In the genomic region with DNA sequence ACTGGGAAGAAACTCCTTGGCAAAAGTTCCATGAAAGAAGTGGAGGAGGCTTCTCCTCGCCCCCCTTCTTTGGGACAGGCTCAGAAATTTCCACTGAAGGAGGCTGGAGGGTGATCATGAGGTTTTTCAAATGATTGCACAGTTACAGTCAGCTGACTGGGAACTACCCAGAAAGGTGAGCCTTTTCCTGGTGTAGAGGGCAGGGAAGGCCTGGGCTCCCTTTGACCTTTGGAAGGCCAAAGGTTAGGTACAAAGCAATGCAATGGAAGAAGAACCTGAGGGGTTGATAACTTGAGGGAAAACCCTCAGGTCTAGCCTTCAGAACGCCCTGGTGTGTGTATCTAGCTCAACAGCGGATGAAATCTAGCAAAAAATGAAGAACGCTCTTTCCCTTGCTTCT, we compare ENCODE assay signal across 27 cellular contexts. TPM values are rescaled to one million over a fixed set of nuclear protein-coding genes. Genes with fewer than 3 reads are reported as not detected.
DNase-seq lines count a peak whose midpoint lies in the region; ATAC-seq, FAIRE-seq and TF ChIP-seq lines count a peak whose summit lies in the region.
"Had no signal": no experiment of that assay in that cellular context is flagged by ENCODE, and none has a peak within 500 bp of the region (broad histone marks: within the 10 kb centered on the region; RNA-seq: fewer than 3 reads in every experiment).

No MANE protein-coding gene starts in this region.

- CTCF ChIA-PET in activated naive CD4-positive, alpha-beta T cell treated with anti-CD3 and anti-CD28 coated beads, Interleukin-2, amount 10 ng/mL, durations not matched to agents 7 days and 5 days (lab: Charles Lee): no interaction called here

- H3K27ac ChIP-seq in right lobe of liver: peak overlapping the region in 2 of 3 donors; percentile 8 to 42
- H3K27ac ChIP-seq in suprapubic skin: peak overlapping the region; percentile 75
- H3K27ac ChIP-seq: 22Rv1, SJSA1 had no signal

- in situ Hi-C loops in ACHN (cut with HindIII; ENCODE audit: low pct_ligation_motif_present, low pct_unique_long_range_greater_than_20kb, low sequenced_read_pairs): no loop called here

- peak overlapping the region; percentile 4 for H3K27ac Mint-ChIP-seq in activated naive CD8-positive, alpha-beta T cell
- H3K27ac Mint-ChIP-seq in activated naive CD8-positive, alpha-beta T cell treated with anti-CD3 and anti-CD28 coated beads for 36 hours: no peak overlapping the region
- H3K27ac Mint-ChIP-seq in activated naive CD4-positive, alpha-beta T cell treated with anti-CD3 and anti-CD28 coated beads, Interleukin-2, amount 10 ng/mL, durations not matched to agents 7 days and 5 days: no peak overlapping the region
- H3K27ac Mint-ChIP-seq: HFFc6 had no signal

- TF ChIP-seq CTCF in bronchial epithelial cell (IDR thresholded peaks at IDR 0.05; ENCODE audit: insufficient read depth, low read length, severe bottlenecking) (no peak), right lobe of liver (IDR thresholded peaks at IDR 0.05) (no peak), suprapubic skin (IDR thresholded peaks at IDR 0.05) (no peak)

- H3K9me3 ChIP-seq in right lobe of liver (no peaks in the 10 kb centered on the region), suprapubic skin (no peaks in the 10 kb centered on the region)
- H3K9me3 ChIP-seq: BE2C, HAP-1, MG63, SJSA1 had no signal

- no peak for TF ChIP-seq EP300 in suprapubic skin (IDR thresholded peaks at IDR 0.05)

- H3K4me1 ChIP-seq in right lobe of liver (peaks cover 0 to 25% (median 0%) of the 10 kb centered on the region in 4 donors), suprapubic skin (peaks cover 10% of the 10 kb centered on the region)
- H3K4me1 ChIP-seq: BE2C, HAP-1, SJSA1 had no signal

- no peaks in the 10 kb centered on the region for H3K9me3 Mint-ChIP-seq in activated naive CD8-positive, alpha-beta T cell (ENCODE audit: low read depth)
- H3K9me3 Mint-ChIP-seq in activated naive CD8-positive, alpha-beta T cell treated with anti-CD3 and anti-CD28 coated beads for 36 hours: no peaks in the 10 kb centered on the region
- no peaks in the 10 kb centered on the region for H3K9me3 Mint-ChIP-seq in activated naive CD4-positive, alpha-beta T cell treated with anti-CD3 and anti-CD28 coated beads, Interleukin-2, amount 10 ng/mL, durations not matched to agents 7 days and 5 days
- H3K9me3 Mint-ChIP-seq: CD14-positive monocyte; CD8-positive, alpha-beta memory T cell; GM23338; HFFc6 had no signal

- DNase-seq in activated naive CD8-positive, alpha-beta T cell treated with anti-CD3 and anti-CD28 coated beads for 36 hours: no peak
- DNase-seq in bronchial epithelial cell (ENCODE audit: low read depth): no peak
- DNase-seq in right lobe of liver: no peak
- no peak for DNase-seq in suprapubic skin (ENCODE audit: low spot score in 2 of 2)
- DNase-seq in ACHN: no peak
- no peak for DNase-seq in activated T-cell treated with anti-CD3 and anti-CD28 coated beads for 4 hours
- DNase-seq in activated naive CD4-positive, alpha-beta T cell treated with anti-CD3 and anti-CD28 coated beads, Interleukin-2, amount 10 ng/mL, durations not matched to agents 7 days and 5 days: no peak
- DNase-seq: BE2C; Calu3; CD8-positive, alpha-beta memory T cell; DMS79 treated with DMSO at 0.1 percent for 48 hours; HFFc6; KG1; MG63; NCI-H2029; NCI-H446; NCI-H524 treated with DMSO at 0.1 percent for 48 hours; PC-3 had no signal

- peak; percentile 84 for FAIRE-seq in bronchial epithelial cell (lab: Jason Lieb, UNC)
- FAIRE-seq: GM19239, HTR-8/SVneo had no signal

- WGBS in right lobe of liver (ENCODE audit: insufficient coverage, low coverage, low lambda C conversion rate, missing lambda C conversion rate): 96% methylated on average over 3 of the region's 4 CpGs
- WGBS in suprapubic skin: 92% methylated on average over 4 of the region's 4 CpGs

- no peak overlapping the region for H3K4me3 Mint-ChIP-seq in activated naive CD8-positive, alpha-beta T cell
- H3K4me3 Mint-ChIP-seq in activated naive CD8-positive, alpha-beta T cell treated with anti-CD3 and anti-CD28 coated beads for 36 hours: no peak overlapping the region
- no peak overlapping the region for H3K4me3 Mint-ChIP-seq in activated naive CD4-positive, alpha-beta T cell treated with anti-CD3 and anti-CD28 coated beads, Interleukin-2, amount 10 ng/mL, durations not matched to agents 7 days and 5 days
- H3K4me3 Mint-ChIP-seq: CD14-positive monocyte; CD8-positive, alpha-beta memory T cell; GM23338; HFFc6 had no signal

- H3K27me3 ChIP-seq in bronchial epithelial cell (ENCODE audit: control insufficient read depth, insufficient read depth, low read length) (no peaks in the 10 kb centered on the region), right lobe of liver (no peaks in the 10 kb centered on the region), suprapubic skin (no peaks in the 10 kb centered on the region)
- H3K27me3 ChIP-seq: BE2C, MG63, SJSA1 had no signal

- peaks cover 9% of the 10 kb centered on the region for H3K36me3 ChIP-seq in bronchial epithelial cell (ENCODE audit: control insufficient read depth, insufficient read depth, low read length)
- no peaks in the 10 kb centered on the region for H3K36me3 ChIP-seq in right lobe of liver
- H3K36me3 ChIP-seq in suprapubic skin: peaks cover 61% of the 10 kb centered on the region
- H3K36me3 ChIP-seq: BE2C, HAP-1, MG63 had no signal

- TF ChIP-seq POLR2A in right lobe of liver (IDR thresholded peaks at IDR 0.05) (no peak), suprapubic skin (IDR thresholded peaks at IDR 0.05) (no peak)

- H3K36me3 Mint-ChIP-seq in activated naive CD8-positive, alpha-beta T cell: peaks cover 28% of the 10 kb centered on the region
- peaks cover 11% of the 10 kb centered on the region for H3K36me3 Mint-ChIP-seq in activated naive CD8-positive, alpha-beta T cell treated with anti-CD3 and anti-CD28 coated beads for 36 hours
- H3K36me3 Mint-ChIP-seq in activated naive CD4-positive, alpha-beta T cell treated with anti-CD3 and anti-CD28 coated beads, Interleukin-2, amount 10 ng/mL, durations not matched to agents 7 days and 5 days: peaks cover 52% of the 10 kb centered on the region
- H3K36me3 Mint-ChIP-seq: CD14-positive monocyte had no signal

- H3K4me3 ChIP-seq in bronchial epithelial cell (ENCODE audit: low read depth, low read length) (no peak overlapping the region), right lobe of liver (no peak overlapping the region), suprapubic skin (no peak overlapping the region)
- H3K4me3 ChIP-seq: GM23338, HAP-1, MG63, SJSA1 had no signal

- intact Hi-C loops in right lobe of liver (cut with DNase I): no loop called here

- H3K4me1 Mint-ChIP-seq in activated naive CD8-positive, alpha-beta T cell (ENCODE audit: low read depth): no peaks in the 10 kb centered on the region
- no peaks in the 10 kb centered on the region for H3K4me1 Mint-ChIP-seq in activated naive CD8-positive, alpha-beta T cell treated with anti-CD3 and anti-CD28 coated beads for 36 hours
- H3K4me1 Mint-ChIP-seq in activated naive CD4-positive, alpha-beta T cell treated with anti-CD3 and anti-CD28 coated beads, Interleukin-2, amount 10 ng/mL, durations not matched to agents 7 days and 5 days: peaks cover under 1% of the 10 kb centered on the region
- H3K4me1 Mint-ChIP-seq: CD14-positive monocyte; CD8-positive, alpha-beta memory T cell had no signal

- ATAC-seq in right lobe of liver: peak; percentile 73 to 90 (median 80)
- ATAC-seq: PC-3, Right ventricle myocardium inferior had no signal

- no peaks in the 10 kb centered on the region for H3K27me3 Mint-ChIP-seq in activated naive CD8-positive, alpha-beta T cell
- H3K27me3 Mint-ChIP-seq in activated naive CD8-positive, alpha-beta T cell treated with anti-CD3 and anti-CD28 coated beads for 36 hours: no peaks in the 10 kb centered on the region
- H3K27me3 Mint-ChIP-seq in activated naive CD4-positive, alpha-beta T cell treated with anti-CD3 and anti-CD28 coated beads, Interleukin-2, amount 10 ng/mL, durations not matched to agents 7 days and 5 days: no peaks in the 10 kb centered on the region
- H3K27me3 Mint-ChIP-seq: CD8-positive, alpha-beta memory T cell had no signal

RNA-seq across cellular contexts. Expression of gene SLC15A1, which starts 50.1 kb away (rescaled TPM):
- not detected for total RNA-seq in activated naive CD8-positive, alpha-beta T cell treated with anti-CD3 and anti-CD28 coated beads for 36 hours
- total RNA-seq in bronchial epithelial cell (0.77 TPM in 1 of 2 replicates, not detected in the other), right lobe of liver (10 to 100 TPM; 13.5 to 26.8 (median 17.3) TPM), suprapubic skin (10 to 100 TPM; 34.1 to 64.3 (median 62.4) TPM)
- total RNA-seq: CD8-positive, alpha-beta memory T cell; HFFc6; Right ventricle myocardium inferior; SJSA1 had no signal
